In the genomic region with DNA sequence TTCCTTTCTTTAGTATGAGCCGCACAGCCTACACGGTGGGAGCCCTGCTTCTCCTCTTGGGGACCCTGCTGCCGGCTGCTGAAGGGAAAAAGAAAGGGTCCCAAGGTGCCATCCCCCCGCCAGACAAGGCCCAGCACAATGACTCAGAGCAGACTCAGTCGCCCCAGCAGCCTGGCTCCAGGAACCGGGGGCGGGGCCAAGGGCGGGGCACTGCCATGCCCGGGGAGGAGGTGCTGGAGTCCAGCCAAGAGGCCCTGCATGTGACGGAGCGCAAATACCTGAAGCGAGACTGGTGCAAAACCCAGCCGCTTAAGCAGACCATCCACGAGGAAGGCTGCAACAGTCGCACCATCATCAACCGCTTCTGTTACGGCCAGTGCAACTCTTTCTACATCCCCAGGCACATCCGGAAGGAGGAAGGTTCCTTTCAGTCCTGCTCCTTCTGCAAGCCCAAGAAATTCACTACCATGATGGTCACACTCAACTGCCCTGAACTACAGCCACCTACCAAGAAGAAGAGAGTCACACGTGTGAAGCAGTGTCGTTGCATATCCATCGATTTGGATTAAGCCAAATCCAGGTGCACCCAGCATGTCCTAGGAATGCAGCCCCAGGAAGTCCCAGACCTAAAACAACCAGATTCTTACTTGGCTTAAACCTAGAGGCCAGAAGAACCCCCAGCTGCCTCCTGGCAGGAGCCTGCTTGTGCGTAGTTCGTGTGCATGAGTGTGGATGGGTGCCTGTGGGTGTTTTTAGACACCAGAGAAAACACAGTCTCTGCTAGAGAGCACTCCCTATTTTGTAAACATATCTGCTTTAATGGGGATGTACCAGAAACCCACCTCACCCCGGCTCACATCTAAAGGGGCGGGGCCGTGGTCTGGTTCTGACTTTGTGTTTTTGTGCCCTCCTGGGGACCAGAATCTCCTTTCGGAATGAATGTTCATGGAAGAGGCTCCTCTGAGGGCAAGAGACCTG, we compare ENCODE assay signal across 10 cellular contexts. TPM values are rescaled to one million over a fixed set of nuclear protein-coding genes. Genes with fewer than 3 reads are reported as not detected.
A peak's percentile ranks its signal among the peaks of the same experiment; 100 is the strongest.
DNase-seq lines count a peak whose midpoint lies in the region; ATAC-seq and TF ChIP-seq lines count a peak whose summit lies in the region.
"Had no signal": no experiment of that assay in that cellular context is flagged by ENCODE, and none has a peak within 500 bp of the region (broad histone marks: within the 10 kb centered on the region; RNA-seq: fewer than 3 reads in every experiment).

No MANE protein-coding gene starts in this region.

- H3K9me3 Mint-ChIP-seq in endodermal cell (peaks cover 5% of the 10 kb centered on the region), nephron progenitor cell (peaks cover 69% of the 10 kb centered on the region)

- H3K36me3 ChIP-seq in endodermal cell (ENCODE audit: control insufficient read depth, insufficient read depth, low read length) (no peaks in the 10 kb centered on the region), spleen (no peaks in the 10 kb centered on the region)

- H3K4me1 ChIP-seq in endodermal cell (ENCODE audit: control insufficient read depth, insufficient read depth, low read length) (no peaks in the 10 kb centered on the region), spleen (no peaks in the 10 kb centered on the region)

- TF ChIP-seq CTCF in endodermal cell (conservative IDR thresholded peaks at IDR 0.05) (no peak), nephron progenitor cell (IDR thresholded peaks at IDR 0.05) (no peak), spleen (IDR thresholded peaks at IDR 0.05 in 8 of 11, conservative IDR thresholded peaks at IDR 0.05 in 3 of 11) (no peak)

- H3K36me3 Mint-ChIP-seq in endodermal cell (ENCODE audit: low read depth) (no peaks in the 10 kb centered on the region), nephron progenitor cell (ENCODE audit: low read depth) (peaks cover 100% of the 10 kb centered on the region)

- no peaks in the 10 kb centered on the region for H3K9me3 ChIP-seq in endodermal cell (ENCODE audit: control insufficient read depth, low read length)
- peaks cover 0 to 8% (median 6%) of the 10 kb centered on the region in 8 donors for H3K9me3 ChIP-seq in spleen

- H3K4me3 ChIP-seq in endodermal cell (ENCODE audit: low read length) (no peak overlapping the region), spleen (peak overlapping the region in 1 of 8 donors; percentile 25)

- H3K27ac ChIP-seq in endodermal cell (ENCODE audit: low read depth, low read length) (no peak overlapping the region), spleen (no peak overlapping the region)

- intact Hi-C loops in spleen (cut with DNase I; ENCODE audit: low total_unique reads), result no loop called here

- H3K4me1 Mint-ChIP-seq in endodermal cell (peaks cover 12% of the 10 kb centered on the region), nephron progenitor cell (peaks cover 48% of the 10 kb centered on the region)
- H3K4me1 Mint-ChIP-seq: central memory CD8-positive, alpha-beta T cell had no signal

- ATAC-seq in GM21619 (IDR thresholded peaks at IDR 0.05; ENCODE audit: unreplicated experiment) (no peak), GM19395 (IDR thresholded peaks at IDR 0.05; ENCODE audit: unreplicated experiment) (no peak)

- no peaks in the 10 kb centered on the region for H3K27me3 ChIP-seq in endodermal cell (ENCODE audit: control insufficient read depth, insufficient read depth, low read length, poor library complexity, severe bottlenecking)
- peaks cover 0 to 16% (median 11%) of the 10 kb centered on the region in 7 donors for H3K27me3 ChIP-seq in spleen (replicated peaks in 1 of 7)

- H3K27ac Mint-ChIP-seq in endodermal cell (no peak overlapping the region), nephron progenitor cell (no peak overlapping the region)

- DNase-seq in Daoy (ENCODE audit: low read depth) (peak; percentile 41), NCI-H226 (peak; percentile 2), endodermal cell (peak; percentile 91), nephron progenitor cell (peak; percentile 53), DMS 273 treated with DMSO at 0.1 percent for 48 hours (lab: John Stamatoyannopoulos, UW) (no peak), spleen (no peak)
- DNase-seq: NCI-H1105 had no signal

- no peak overlapping the region for H3K9ac ChIP-seq in endodermal cell (ENCODE audit: extremely low read depth, low read length, poor library complexity, severe bottlenecking)

- no peak for TF ChIP-seq POLR2A in spleen (IDR thresholded peaks at IDR 0.05)

- H3K4me3 Mint-ChIP-seq in endodermal cell (no peak overlapping the region), nephron progenitor cell (peak overlapping the region; percentile 34)
- H3K4me3 Mint-ChIP-seq: central memory CD8-positive, alpha-beta T cell had no signal

- peaks cover 16% of the 10 kb centered on the region for H3K27me3 Mint-ChIP-seq in endodermal cell (ENCODE audit: insufficient read depth)
- peaks cover 3% of the 10 kb centered on the region for H3K27me3 Mint-ChIP-seq in nephron progenitor cell (ENCODE audit: low read depth, poor library complexity)

- 70 to 76% methylated on average over 17 to 27 of the region's 27 CpGs for WGBS in endodermal cell (ENCODE audit: insufficient coverage in 1 of 2, insufficient read length in 1 of 2), 2 experiments
- WGBS in spleen, 5 donors, result 45 to 65% (median 56%) methylated on average over 16 to 27 of the region's 27 CpGs

RNA-seq across cellular contexts. Expression of a gene that starts 13.2 kb away (rescaled TPM):
- total RNA-seq in Daoy (2014; rRNA removed; shearing (Covaris generic)), result 34.4 and 35.3 TPM in 2 replicates
- total RNA-seq in endodermal cell (1 to 10 TPM in 1 of 2 donors, under 1 TPM in 1; 0.62 to 2.7 TPM), spleen (1 to 10 TPM in 3 of 7 donors, under 1 TPM in 3, not detected in 1; 0.09 to 3.3 (median 1.0) TPM)
- polyA plus RNA-seq in endodermal cell (2013, experiment 1 of 2), result 28.6 TPM
- 24.3 TPM for polyA plus RNA-seq in endodermal cell (2013, experiment 2 of 2)
- 1 to 10 TPM in 1 of 3 donors, under 1 TPM in 2; 0.06 to 1.2 (median 0.13) TPM for polyA plus RNA-seq in spleen

Comparison
In these comparisons a context has a peak if more than half of its experiments do, and no peak if none do; other contexts are left out.
1. DNase-seq: peak in Daoy (single experiment), NCI-H226 (single experiment), endodermal cell (single experiment) and nephron progenitor cell (single experiment); none in DMS 273 treated with DMSO at 0.1 percent for 48 hours (single experiment) and spleen (single experiment).